In genomic region chr3:74529145-74529544, GRCh38 we compare ENCODE assay signal across 8 cellular contexts.
"Had no signal": no experiment of that assay in that cellular context is flagged by ENCODE, and none has a peak within 500 bp of the region (broad histone marks: within the 10 kb centered on the region; RNA-seq: fewer than 3 reads in every experiment).

No MANE protein-coding gene starts in this region.

- H3K27me3 Mint-ChIP-seq: IgD-negative memory B cell had no signal

- H3K4me1 Mint-ChIP-seq: IgD-negative memory B cell had no signal

- H3K27ac Mint-ChIP-seq: IgD-negative memory B cell had no signal

- DNase-seq: IMR-90, KBM-7, KG1 had no signal

- ATAC-seq: K562 had no signal

- H3K4me3 Mint-ChIP-seq: IgD-negative memory B cell had no signal

- H3K4me2 ChIP-seq: KMS-11 had no signal

- H3K4me3 ChIP-seq: K562 had no signal

- H3K9ac ChIP-seq: KMS-11 had no signal

- FAIRE-seq: HTR-8/SVneo, K562 had no signal

- H3K27ac ChIP-seq: HL-60, KMS-11 had no signal
